16 cellular contexts compared by ENCODE assay signal in genomic region chr11:71432761-71433647, GRCh38. TPM values are rescaled to one million over a fixed set of nuclear protein-coding genes. Genes with fewer than 3 reads are reported as not detected.
DNase-seq lines count a peak whose midpoint lies in the region; ATAC-seq and TF ChIP-seq lines count a peak whose summit lies in the region.
"Had no signal": no experiment of that assay in that cellular context is flagged by ENCODE, and none has a peak within 500 bp of the region (broad histone marks: within the 10 kb centered on the region; RNA-seq: fewer than 3 reads in every experiment).

No MANE protein-coding gene starts in this region.

- no peak overlapping the region for H3K27ac Mint-ChIP-seq in activated T-helper 2 cell treated with anti-CD3 and anti-CD28 coated beads, Interferon-gamma antibody, Interleukin-2, Interleukin-4, amounts not matched to agents 10 μg/mL and 5 μg/mL and 100 μg/mL, durations not matched to agents 14 hours and 24 hours and 36 hours
- no peak overlapping the region for H3K27ac Mint-ChIP-seq in Calu3 (ENCODE audit: unreplicated experiment)

- H3K4me1 ChIP-seq in neuronal stem cell (ENCODE audit: control insufficient read depth in 2 of 2, insufficient read depth in 1 of 2, low read depth in 1 of 2, low read length in 2 of 2) (peaks cover 0 to 4% of the 10 kb centered on the region in 2 donors), MM.1S (ENCODE audit: low read length) (no peaks in the 10 kb centered on the region)
- H3K4me1 ChIP-seq: SJSA1 had no signal

- H3K36me3 ChIP-seq in neuronal stem cell (replicated peaks in 1 of 2; ENCODE audit: control insufficient read depth in 2 of 2, insufficient read depth in 2 of 2, low read length in 2 of 2) (peaks cover 37 to 39% of the 10 kb centered on the region in 2 donors), MM.1S (replicated peaks; ENCODE audit: insufficient read depth, low read length) (no peaks in the 10 kb centered on the region)
- H3K36me3 ChIP-seq: SJSA1, vagina had no signal

- H3K4me2 ChIP-seq in neuronal stem cell (ENCODE audit: insufficient read depth, low read length, poor library complexity, severe bottlenecking): no peak overlapping the region
- H3K4me2 ChIP-seq in MM.1S (ENCODE audit: low read depth, low read length): no peak overlapping the region

- H3K27me3 Mint-ChIP-seq in activated T-helper 2 cell treated with anti-CD3 and anti-CD28 coated beads, Interferon-gamma antibody, Interleukin-2, Interleukin-4, amounts not matched to agents 10 μg/mL and 5 μg/mL and 100 μg/mL, durations not matched to agents 14 hours and 24 hours and 36 hours (ENCODE audit: low read depth): no peaks in the 10 kb centered on the region
- no peaks in the 10 kb centered on the region for H3K27me3 Mint-ChIP-seq in Calu3 (ENCODE audit: unreplicated experiment)

- peak overlapping the region; percentile 57 for H2BK5ac ChIP-seq in neuronal stem cell (ENCODE audit: low read length)

- TF ChIP-seq CTCF in RWPE1 (conservative IDR thresholded peaks at IDR 0.05; ENCODE audit: low read depth) (no peak), Calu3 (IDR thresholded peaks at IDR 0.05; ENCODE audit: unreplicated experiment) (no peak), MM.1S (IDR thresholded peaks at IDR 0.05; ENCODE audit: low read length) (no peak), GM20000 (IDR thresholded peaks at IDR 0.05; ENCODE audit: extremely low read depth, missing control alignments) (no peak)

- H3K9me3 ChIP-seq in neuronal stem cell (replicated peaks in 1 of 2; ENCODE audit: control insufficient read depth in 2 of 2, insufficient read depth in 1 of 2, low read depth in 1 of 2, low read length in 2 of 2): peaks cover 0 to 3% of the 10 kb centered on the region in 2 donors
- H3K9me3 ChIP-seq in MM.1S (replicated peaks; ENCODE audit: insufficient read depth, low read length): no peaks in the 10 kb centered on the region
- H3K9me3 ChIP-seq: SJSA1, vagina had no signal

- no peak overlapping the region for H3K4me3 Mint-ChIP-seq in activated T-helper 2 cell treated with anti-CD3 and anti-CD28 coated beads, Interferon-gamma antibody, Interleukin-2, Interleukin-4, amounts not matched to agents 10 μg/mL and 5 μg/mL and 100 μg/mL, durations not matched to agents 14 hours and 24 hours and 36 hours (ENCODE audit: low read depth)
- H3K4me3 Mint-ChIP-seq in Calu3 (ENCODE audit: low read depth, unreplicated experiment): no peak overlapping the region

- H2BK120ac ChIP-seq in neuronal stem cell (ENCODE audit: low read depth, low read length): no peak overlapping the region

- H2BK15ac ChIP-seq in neuronal stem cell (ENCODE audit: low read length): no peak overlapping the region

- H3K4ac ChIP-seq in neuronal stem cell (ENCODE audit: low read length): no peak overlapping the region

- DNase-seq in Ammon's horn (ENCODE audit: low spot score) (peak; percentile 82), RWPE1 (ENCODE audit: low spot score) (no peak), left cardiac atrium (no peak), neuronal stem cell (ENCODE audit: low spot score) (no peak), Calu3 (no peak), MM.1S (no peak), GM20000 (ENCODE audit: low spot score) (no peak)
- DNase-seq in activated T-helper 2 cell treated with anti-CD3 and anti-CD28 coated beads, Interferon-gamma antibody, Interleukin-2, Interleukin-4, amounts not matched to agents 10 μg/mL and 5 μg/mL and 100 μg/mL, durations not matched to agents 14 hours and 24 hours and 36 hours (ENCODE audit: low spot score): no peak
- DNase-seq: activated CD4-positive, CD25-positive, alpha-beta regulatory T cell; activated T-cell treated with anti-CD3 and anti-CD28 coated beads, Interleukin-2, amount 50 U/mL, for 1 hour; central memory CD4-positive, alpha-beta T cell; GDM1; kidney glomerular epithelial cell; NCI-H446 had no signal

- H3K79me2 ChIP-seq in MM.1S (ENCODE audit: low read length): no peaks in the 10 kb centered on the region

- H2AK5ac ChIP-seq in neuronal stem cell (ENCODE audit: low read depth, low read length): no peak overlapping the region

- H3F3A ChIP-seq in MM.1S (ENCODE audit: insufficient read depth, low read length): no peaks in the 10 kb centered on the region

- H4K8ac ChIP-seq in neuronal stem cell (ENCODE audit: low read depth, low read length): no peak overlapping the region

- peak; percentile 20 to 47 for ATAC-seq in left cardiac atrium

- no peak overlapping the region for H2AFZ ChIP-seq in neuronal stem cell (ENCODE audit: low read length)
- no peak overlapping the region for H2AFZ ChIP-seq in MM.1S (ENCODE audit: low read length)

- peaks cover 10% of the 10 kb centered on the region for H3K79me1 ChIP-seq in neuronal stem cell (ENCODE audit: low read depth, low read length)

- no peaks in the 10 kb centered on the region for H3K27me3 ChIP-seq in neuronal stem cell (ENCODE audit: control insufficient read depth in 3 of 3, insufficient read depth in 3 of 3, low read depth in 1 of 3, low read length in 3 of 3)
- H3K27me3 ChIP-seq in MM.1S (replicated peaks; ENCODE audit: insufficient read depth, low read length): peaks cover 20% of the 10 kb centered on the region
- H3K27me3 ChIP-seq: SJSA1, vagina had no signal

- peak overlapping the region; percentile 82 for H3K18ac ChIP-seq in neuronal stem cell (ENCODE audit: low read length)

- intact Hi-C loops in left cardiac atrium (cut with DNase I) (no loop called here), Calu3 (cut with micrococcal nuclease; ENCODE audit: unreplicated experiment) (no loop called here)
- intact Hi-C loops in activated T-helper 2 cell treated with anti-CD3 and anti-CD28 coated beads, Interferon-gamma antibody, Interleukin-2, Interleukin-4, amounts not matched to agents 10 μg/mL and 5 μg/mL and 100 μg/mL, durations not matched to agents 14 hours and 24 hours and 36 hours (cut with micrococcal nuclease): no loop called here

- H3K23ac ChIP-seq in neuronal stem cell (ENCODE audit: low read depth, low read length, poor library complexity): no peak overlapping the region

- no peak overlapping the region for H2BK12ac ChIP-seq in neuronal stem cell (ENCODE audit: low read length)

- H3K9me3 Mint-ChIP-seq in activated T-helper 2 cell treated with anti-CD3 and anti-CD28 coated beads, Interferon-gamma antibody, Interleukin-2, Interleukin-4, amounts not matched to agents 10 μg/mL and 5 μg/mL and 100 μg/mL, durations not matched to agents 14 hours and 24 hours and 36 hours: no peaks in the 10 kb centered on the region
- H3K9me3 Mint-ChIP-seq in Calu3 (ENCODE audit: low read depth, unreplicated experiment): no peaks in the 10 kb centered on the region

- CTCF ChIA-PET in RWPE1 (lab: Yijun Ruan, JAX): interaction anchor here (0.6 to 0.7 kb wide), 3 partner anchors 61 to 1038 kb away, joined by 3 to 6 read pairs (median 3); no protein-coding TSS in a partner anchor
- CTCF ChIA-PET in Calu3 (lab: Charles Lee): no interaction called here

- H3K27ac ChIP-seq in RWPE1 (peak overlapping the region; percentile 91), neuronal stem cell (replicated peaks; ENCODE audit: low read length) (no peak overlapping the region), MM.1S (ENCODE audit: low read length) (no peak overlapping the region)
- H3K27ac ChIP-seq: SJSA1, vagina had no signal

- H4K20me1 ChIP-seq in MM.1S (ENCODE audit: insufficient read depth, low read length): no peaks in the 10 kb centered on the region

- H3K4me1 Mint-ChIP-seq in activated T-helper 2 cell treated with anti-CD3 and anti-CD28 coated beads, Interferon-gamma antibody, Interleukin-2, Interleukin-4, amounts not matched to agents 10 μg/mL and 5 μg/mL and 100 μg/mL, durations not matched to agents 14 hours and 24 hours and 36 hours (ENCODE audit: low read depth): peaks cover 4% of the 10 kb centered on the region
- H3K4me1 Mint-ChIP-seq in Calu3 (ENCODE audit: low read depth, unreplicated experiment): no peaks in the 10 kb centered on the region

- H3K9ac ChIP-seq in neuronal stem cell (ENCODE audit: low read depth, low read length, poor library complexity): peak overlapping the region; percentile 54
- no peak overlapping the region for H3K9ac ChIP-seq in MM.1S (ENCODE audit: low read length)

- peaks cover 21% of the 10 kb centered on the region for H3K36me3 Mint-ChIP-seq in activated T-helper 2 cell treated with anti-CD3 and anti-CD28 coated beads, Interferon-gamma antibody, Interleukin-2, Interleukin-4, amounts not matched to agents 10 μg/mL and 5 μg/mL and 100 μg/mL, durations not matched to agents 14 hours and 24 hours and 36 hours (ENCODE audit: low read depth)
- peaks cover 31% of the 10 kb centered on the region for H3K36me3 Mint-ChIP-seq in Calu3 (ENCODE audit: insufficient read depth, unreplicated experiment)

- no peak overlapping the region for H4K91ac ChIP-seq in neuronal stem cell (ENCODE audit: low read depth, low read length, poor library complexity)

- no peak overlapping the region for H3K14ac ChIP-seq in neuronal stem cell (ENCODE audit: low read length)

- POLR2A ChIA-PET in RWPE1 (lab: Yijun Ruan, JAX; ENCODE audit: low non-redundant PET): no interaction called here

- no CpG with 5 or more reads among the region's 7 CpGs for WGBS in neuronal stem cell (ENCODE audit: extremely low coverage in 2 of 2, insufficient read length in 2 of 2, insufficient replicate concordance in 1 of 2), 2 donors

- no TSS peak for BruUV-seq in Calu3 (replicated peaks; lab: Mats Ljungman, UMichigan)

- H3K9me2 ChIP-seq in MM.1S (replicated peaks; ENCODE audit: insufficient read depth, low read length): no peaks in the 10 kb centered on the region

- H3K4me3 ChIP-seq in neuronal stem cell (ENCODE audit: low read length in 2 of 2) (no peak overlapping the region), MM.1S (ENCODE audit: low read length) (no peak overlapping the region)
- H3K4me3 ChIP-seq: SJSA1, vagina had no signal

RNA-seq across cellular contexts. Expression of gene DHCR7, which starts 15.2 kb away (rescaled TPM):
- total RNA-seq in left cardiac atrium (10 to 100 TPM; 53.8 to 63.3 TPM), Calu3 (2022) (185 and 211 TPM in 2 replicates)
- polyA plus RNA-seq in neuronal stem cell (2013, experiment 1 of 2): 138 TPM
- 140 TPM for polyA plus RNA-seq in neuronal stem cell (2013, experiment 2 of 2)
- total RNA-seq in activated T-helper 2 cell treated with anti-CD3 and anti-CD28 coated beads, Interferon-gamma antibody, Interleukin-2, Interleukin-4, amounts not matched to agents 10 μg/mL and 5 μg/mL and 100 μg/mL, durations not matched to agents 14 hours and 24 hours and 36 hours: 129 and 136 TPM in 2 replicates

RNA-seq across cellular contexts. Expression of gene NADSYN1, which starts 20.0 kb away (rescaled TPM):
- total RNA-seq in left cardiac atrium (10 to 100 TPM; 25.9 to 26.7 TPM), Calu3 (2022) (79.7 and 91.1 TPM in 2 replicates)
- polyA plus RNA-seq in neuronal stem cell (2013, experiment 1 of 2): 16.3 TPM
- 16.8 TPM for polyA plus RNA-seq in neuronal stem cell (2013, experiment 2 of 2)
- total RNA-seq in activated T-helper 2 cell treated with anti-CD3 and anti-CD28 coated beads, Interferon-gamma antibody, Interleukin-2, Interleukin-4, amounts not matched to agents 10 μg/mL and 5 μg/mL and 100 μg/mL, durations not matched to agents 14 hours and 24 hours and 36 hours: 114 and 117 TPM in 2 replicates
